In genomic region chr11:47407746-47408590, GRCh38 we compare ENCODE assay signal across 1 cellular context.
TF ChIP-seq lines count a peak whose summit lies in the region.

Gene SLC39A13 (plus strand): TSS chr11:47408590. CDS start chr11:47410095, 1,505 bp downstream.

TF ChIP-seq in WTC11, 78 proteins besides CTCF, POLR2A, EP300 and RAD21 (continued from another document):
- 0 out of 2 replicates have a peak, but pooled peaks have one; percentile 83 for TF ChIP-seq STAT6 (CRISPR knock-in tag; conservative IDR thresholded peaks at IDR 0.05; ENCODE audit: low read depth)
- TF ChIP-seq FOXK1 (CRISPR knock-in tag; IDR thresholded peaks at IDR 0.05), result peak; percentile 83
- peak; percentile 72; the same call in 1 of the 2 replicates for TF ChIP-seq E2F5 (CRISPR knock-in tag; IDR thresholded peaks at IDR 0.05)
- TF ChIP-seq ZNF512 (CRISPR knock-in tag; IDR thresholded peaks at IDR 0.05; ENCODE audit: borderline replicate concordance), result no peak
- TF ChIP-seq JUN (CRISPR knock-in tag; IDR thresholded peaks at IDR 0.05), result no peak
- TF ChIP-seq MYBL2 (CRISPR knock-in tag; IDR thresholded peaks at IDR 0.05), result peak; percentile 72; the same call in 1 of the 2 replicates
- TF ChIP-seq EMX1 (CRISPR knock-in tag; IDR thresholded peaks at IDR 0.05), result no peak; the same call in none of the 2 replicates
- TF ChIP-seq ZNF416 (CRISPR knock-in tag; IDR thresholded peaks at IDR 0.05), result no peak; the same call in 1 of the 2 replicates
- TF ChIP-seq ZNF423 (CRISPR knock-in tag; IDR thresholded peaks at IDR 0.05), result peak; percentile 87
- TF ChIP-seq PRRX2 (CRISPR knock-in tag; IDR thresholded peaks at IDR 0.05), result peak; percentile 77; the same call in 1 of the 2 replicates
- 0 out of 2 replicates have a peak, but pooled peaks have one; percentile 47 for TF ChIP-seq NR3C1 (CRISPR knock-in tag; conservative IDR thresholded peaks at IDR 0.05; ENCODE audit: low read depth)
- no peak for TF ChIP-seq ZNF121 (CRISPR knock-in tag; IDR thresholded peaks at IDR 0.05)
- no peak for TF ChIP-seq ZNF396 (CRISPR knock-in tag; IDR thresholded peaks at IDR 0.05; ENCODE audit: borderline replicate concordance)
- TF ChIP-seq JAZF1 (CRISPR knock-in tag; IDR thresholded peaks at IDR 0.05), result no peak
- peak; percentile 60; the same call in 1 of the 2 replicates for TF ChIP-seq ETV6 (CRISPR knock-in tag; IDR thresholded peaks at IDR 0.05)
- TF ChIP-seq AFF4 (CRISPR knock-in tag; IDR thresholded peaks at IDR 0.05; ENCODE audit: borderline replicate concordance), result no peak
- TF ChIP-seq CREM (CRISPR knock-in tag; IDR thresholded peaks at IDR 0.05), result peak; percentile 92
- TF ChIP-seq SOX15 (CRISPR knock-in tag; IDR thresholded peaks at IDR 0.05), result no peak
- no peak; the same call in 1 of the 2 replicates for TF ChIP-seq KAT7 (CRISPR knock-in tag; IDR thresholded peaks at IDR 0.05; ENCODE audit: borderline replicate concordance)
- 0 out of 2 replicates have a peak, but pooled peaks have one; percentile 76 for TF ChIP-seq ZBTB43 (CRISPR knock-in tag; IDR thresholded peaks at IDR 0.05)
- 0 out of 2 replicates have a peak, but pooled peaks have one; percentile 31 for TF ChIP-seq ERG (CRISPR knock-in tag; IDR thresholded peaks at IDR 0.05)
- 0 out of 2 replicates have a peak, but pooled peaks have one; percentile 13 for TF ChIP-seq E2F4 (CRISPR knock-in tag; IDR thresholded peaks at IDR 0.05; ENCODE audit: borderline replicate concordance, low read depth)
- peak; percentile 89 for TF ChIP-seq ZNF232 (CRISPR knock-in tag; IDR thresholded peaks at IDR 0.05)
- peak; percentile 89; the same call in 1 of the 2 replicates for TF ChIP-seq RELA (CRISPR knock-in tag; IDR thresholded peaks at IDR 0.05; ENCODE audit: borderline replicate concordance)
- peak; percentile 63 for TF ChIP-seq USF2 (CRISPR knock-in tag; IDR thresholded peaks at IDR 0.05)
- TF ChIP-seq CBFB (CRISPR knock-in tag; IDR thresholded peaks at IDR 0.05; ENCODE audit: low read depth), result peak; percentile 98; the same call in 1 of the 2 replicates
- peak; percentile 92 for TF ChIP-seq TP53 (CRISPR knock-in tag; IDR thresholded peaks at IDR 0.05)
- no peak for TF ChIP-seq MXD4 (CRISPR knock-in tag; IDR thresholded peaks at IDR 0.05; ENCODE audit: borderline replicate concordance)
- no peak for TF ChIP-seq ZNF219 (CRISPR knock-in tag; IDR thresholded peaks at IDR 0.05; ENCODE audit: borderline replicate concordance)
